In the genomic region with DNA sequence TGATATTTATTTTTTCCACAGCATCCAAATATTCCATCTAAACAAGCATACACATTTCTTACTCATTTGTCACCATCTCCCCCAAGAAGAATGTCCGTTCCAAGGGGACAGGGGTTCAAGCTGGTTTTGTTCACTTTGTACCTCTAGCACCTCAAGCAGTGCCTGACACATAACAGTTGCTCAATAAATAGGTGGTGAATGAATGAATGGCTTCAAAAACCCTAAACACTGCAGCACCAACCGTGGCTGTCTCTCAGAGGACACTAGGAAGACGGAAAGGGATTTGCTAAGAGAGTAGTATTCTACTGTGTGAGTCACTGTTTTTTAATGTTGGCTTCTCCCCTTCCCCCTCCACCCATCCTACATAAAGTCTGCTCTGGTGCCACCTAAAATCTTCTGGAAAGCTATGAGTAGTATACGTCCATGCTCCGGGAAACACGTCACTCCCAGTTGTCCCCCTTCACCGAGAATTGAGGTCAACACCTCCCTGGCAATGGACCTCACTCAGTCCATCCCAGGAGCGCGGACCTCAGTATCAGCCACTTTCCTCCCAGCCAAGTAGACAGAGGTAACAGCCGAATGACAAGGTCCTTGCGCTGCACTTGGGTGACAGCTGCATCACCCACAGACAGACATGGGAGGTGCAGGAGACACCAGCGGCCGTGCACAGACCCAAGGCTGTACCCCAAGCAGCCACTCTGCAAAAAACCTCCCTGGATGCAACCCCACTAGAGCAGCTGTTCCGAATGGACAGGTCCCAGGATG, we compare ENCODE assay signal across 13 cellular contexts.
A peak's percentile ranks its signal among the peaks of the same experiment; 100 is the strongest.
DNase-seq lines count a peak whose midpoint lies in the region; ATAC-seq and TF ChIP-seq lines count a peak whose summit lies in the region.
"Had no signal": no experiment of that assay in that cellular context is flagged by ENCODE, and none has a peak within 500 bp of the region (broad histone marks: within the 10 kb centered on the region; RNA-seq: fewer than 3 reads in every experiment).

No MANE protein-coding gene starts in this region.

- ATAC-seq in naive thymus-derived CD4-positive, alpha-beta T cell, result no peak

- CTCF ChIA-PET in naive thymus-derived CD4-positive, alpha-beta T cell (lab: Charles Lee), result no interaction called here
- CTCF ChIA-PET in RWPE1 (lab: Yijun Ruan, JAX), result interaction anchor here (0.8 kb wide), 1 partner anchor 185 kb away, joined by 3 read pairs; no protein-coding TSS in a partner anchor

- intact Hi-C loops in naive thymus-derived CD4-positive, alpha-beta T cell (cut with micrococcal nuclease), result no loop called here

- peaks cover 2% of the 10 kb centered on the region for H3K36me3 Mint-ChIP-seq in activated naive CD4-positive, alpha-beta T cell treated with anti-CD3 and anti-CD28 coated beads, Interleukin-2, amount 50 U/mL, for 24 hours
- H3K36me3 Mint-ChIP-seq in activated naive CD8-positive, alpha-beta T cell treated with anti-CD3 and anti-CD28 coated beads for 36 hours, result peaks cover 57% of the 10 kb centered on the region
- peaks cover 0 to 53% (median 0%) of the 10 kb centered on the region in 5 donors for H3K36me3 Mint-ChIP-seq in naive thymus-derived CD4-positive, alpha-beta T cell
- no peaks in the 10 kb centered on the region for H3K36me3 Mint-ChIP-seq in progenitor cell of endocrine pancreas (ENCODE audit: insufficient read depth)

- H3K4me3 ChIP-seq in naive thymus-derived CD4-positive, alpha-beta T cell (ENCODE audit: low read length), result no peak overlapping the region
- H3K4me3 ChIP-seq: ovary had no signal

- H3K27me3 ChIP-seq in naive thymus-derived CD4-positive, alpha-beta T cell (ENCODE audit: control insufficient read depth in 2 of 2, insufficient read depth in 2 of 2, low read length in 2 of 2), result no peaks in the 10 kb centered on the region
- H3K27me3 ChIP-seq: ovary had no signal

- no peaks in the 10 kb centered on the region for H3K27me3 Mint-ChIP-seq in activated naive CD4-positive, alpha-beta T cell treated with anti-CD3 and anti-CD28 coated beads, Interleukin-2, amount 50 U/mL, for 24 hours
- H3K27me3 Mint-ChIP-seq in activated naive CD8-positive, alpha-beta T cell treated with anti-CD3 and anti-CD28 coated beads for 36 hours, result no peaks in the 10 kb centered on the region
- no peaks in the 10 kb centered on the region for H3K27me3 Mint-ChIP-seq in naive thymus-derived CD4-positive, alpha-beta T cell
- H3K27me3 Mint-ChIP-seq in progenitor cell of endocrine pancreas, result no peaks in the 10 kb centered on the region

- H3K4me1 Mint-ChIP-seq in activated naive CD4-positive, alpha-beta T cell treated with anti-CD3 and anti-CD28 coated beads, Interleukin-2, amount 50 U/mL, for 24 hours, result peaks cover 73% of the 10 kb centered on the region
- H3K4me1 Mint-ChIP-seq in activated naive CD8-positive, alpha-beta T cell treated with anti-CD3 and anti-CD28 coated beads for 36 hours, result peaks cover 77% of the 10 kb centered on the region
- H3K4me1 Mint-ChIP-seq in naive thymus-derived CD4-positive, alpha-beta T cell, result peaks cover 42 to 79% (median 60%) of the 10 kb centered on the region in 7 donors
- peaks cover 7% of the 10 kb centered on the region for H3K4me1 Mint-ChIP-seq in progenitor cell of endocrine pancreas (ENCODE audit: low read depth)

- POLR2A ChIA-PET in naive thymus-derived CD4-positive, alpha-beta T cell (lab: Charles Lee), result interaction anchor here (0.6 kb wide), 1 partner anchor 46 kb away, joined by 3 read pairs; no protein-coding TSS in a partner anchor
- POLR2A ChIA-PET in RWPE1 (lab: Yijun Ruan, JAX; ENCODE audit: low non-redundant PET), result no interaction called here

- DNase-seq in activated naive CD4-positive, alpha-beta T cell treated with Interleukin-2 at 50 U/mL for 16 hours, result no peak
- no peak for DNase-seq in activated naive CD8-positive, alpha-beta T cell treated with anti-CD3 and anti-CD28 coated beads for 36 hours
- no peak for DNase-seq in naive thymus-derived CD4-positive, alpha-beta T cell
- no peak for DNase-seq in RWPE1 (ENCODE audit: low spot score)
- DNase-seq in foreskin melanocyte, result no peak
- DNase-seq in NCI-H128 (lab: John Stamatoyannopoulos, UW; ENCODE audit: unreplicated experiment), result no peak
- no peak for DNase-seq in progenitor cell of endocrine pancreas (ENCODE audit: low spot score, unreplicated experiment)
- DNase-seq: activated CD4-positive, alpha-beta T cell treated with anti-CD3 and anti-CD28 coated beads, Interleukin-2, amount 50 U/mL, for 48 hours; NCI-H1436 treated with DMSO at 0.1 percent for 48 hours; NCI-H524 treated with DMSO at 0.1 percent for 48 hours; ovary had no signal

- H3K9me3 Mint-ChIP-seq in activated naive CD4-positive, alpha-beta T cell treated with anti-CD3 and anti-CD28 coated beads, Interleukin-2, amount 50 U/mL, for 24 hours, result no peaks in the 10 kb centered on the region
- peaks cover 4% of the 10 kb centered on the region for H3K9me3 Mint-ChIP-seq in activated naive CD8-positive, alpha-beta T cell treated with anti-CD3 and anti-CD28 coated beads for 36 hours
- peaks cover 0 to 4% (median 0%) of the 10 kb centered on the region in 11 donors for H3K9me3 Mint-ChIP-seq in naive thymus-derived CD4-positive, alpha-beta T cell
- no peaks in the 10 kb centered on the region for H3K9me3 Mint-ChIP-seq in progenitor cell of endocrine pancreas (ENCODE audit: low read depth)
- H3K9me3 Mint-ChIP-seq: type B pancreatic cell had no signal

- no peaks in the 10 kb centered on the region for H3K9me3 ChIP-seq in naive thymus-derived CD4-positive, alpha-beta T cell (ENCODE audit: control insufficient read depth in 2 of 3, low read length in 3 of 3)
- H3K9me3 ChIP-seq: ovary had no signal

- H3K4me1 ChIP-seq in naive thymus-derived CD4-positive, alpha-beta T cell (ENCODE audit: control insufficient read depth in 2 of 2, insufficient read depth in 2 of 2, low read length in 2 of 2), result peaks cover 42 to 74% of the 10 kb centered on the region in 2 donors

- no peak overlapping the region for H3K27ac ChIP-seq in naive thymus-derived CD4-positive, alpha-beta T cell (ENCODE audit: low read depth, low read length)
- H3K27ac ChIP-seq in RWPE1, result no peak overlapping the region
- H3K27ac ChIP-seq: ovary had no signal

- peak overlapping the region; percentile 9 for H3K4me3 Mint-ChIP-seq in activated naive CD4-positive, alpha-beta T cell treated with anti-CD3 and anti-CD28 coated beads, Interleukin-2, amount 50 U/mL, for 24 hours
- peak overlapping the region; percentile 55 for H3K4me3 Mint-ChIP-seq in activated naive CD8-positive, alpha-beta T cell treated with anti-CD3 and anti-CD28 coated beads for 36 hours
- H3K4me3 Mint-ChIP-seq in naive thymus-derived CD4-positive, alpha-beta T cell, result peak overlapping the region in 4 of 10 donors; percentile 18 to 86 (median 37)
- no peak overlapping the region for H3K4me3 Mint-ChIP-seq in progenitor cell of endocrine pancreas (ENCODE audit: low read depth)
- H3K4me3 Mint-ChIP-seq: type B pancreatic cell had no signal

- peak overlapping the region; percentile 43 for H3K27ac Mint-ChIP-seq in activated naive CD4-positive, alpha-beta T cell treated with anti-CD3 and anti-CD28 coated beads, Interleukin-2, amount 50 U/mL, for 24 hours
- peak overlapping the region; percentile 84 for H3K27ac Mint-ChIP-seq in activated naive CD8-positive, alpha-beta T cell treated with anti-CD3 and anti-CD28 coated beads for 36 hours
- peak overlapping the region in 6 of 9 donors; percentile 44 to 89 (median 67) for H3K27ac Mint-ChIP-seq in naive thymus-derived CD4-positive, alpha-beta T cell
- no peak overlapping the region for H3K27ac Mint-ChIP-seq in progenitor cell of endocrine pancreas
- H3K27ac Mint-ChIP-seq: type B pancreatic cell had no signal

- TF ChIP-seq CTCF in RWPE1 (conservative IDR thresholded peaks at IDR 0.05; ENCODE audit: low read depth) (no peak), progenitor cell of endocrine pancreas (IDR thresholded peaks at IDR 0.05; ENCODE audit: unreplicated experiment) (no peak)

- peaks cover 0 to 3% (median 0%) of the 10 kb centered on the region in 3 experiments for H3K36me3 ChIP-seq in naive thymus-derived CD4-positive, alpha-beta T cell (ENCODE audit: control insufficient read depth in 2 of 3, insufficient read depth in 3 of 3, low read length in 3 of 3)
- H3K36me3 ChIP-seq: ovary had no signal
